22 cellular contexts compared by ENCODE assay signal in the genomic region with DNA sequence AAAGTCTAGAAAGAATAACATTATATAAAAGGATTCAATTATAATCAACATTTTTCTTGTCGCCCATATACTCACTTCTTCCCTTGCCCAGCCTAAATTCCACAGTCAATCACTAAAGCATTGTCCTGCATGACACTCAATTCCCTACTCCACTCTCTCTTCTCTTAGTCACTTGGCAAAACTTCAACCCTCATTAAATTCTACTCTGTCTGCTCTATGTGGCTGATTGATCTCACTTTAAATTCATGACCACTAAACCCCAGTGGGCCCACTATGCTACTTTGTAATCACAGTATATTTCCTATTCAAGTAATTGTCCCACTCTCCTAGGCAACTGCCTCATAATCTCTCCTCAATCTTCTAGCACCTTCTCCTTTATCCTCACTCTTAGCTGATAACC. TPM values are rescaled to one million over a fixed set of nuclear protein-coding genes. Genes with fewer than 3 reads are reported as not detected.
DNase-seq lines count a peak whose midpoint lies in the region; ATAC-seq and TF ChIP-seq lines count a peak whose summit lies in the region.
"Had no signal": no experiment of that assay in that cellular context is flagged by ENCODE, and none has a peak within 500 bp of the region (broad histone marks: within the 10 kb centered on the region; RNA-seq: fewer than 3 reads in every experiment).

No MANE protein-coding gene starts in this region.

- H3K4me3 ChIP-seq in HEK293 (ENCODE audit: low read depth, low read length) (no peak overlapping the region), fibroblast of the aortic adventitia (ENCODE audit: low read depth, low read length) (no peak overlapping the region)
- H3K4me3 ChIP-seq: GM23338, lower lobe of right lung, MG63, right atrium auricular region, thyroid gland had no signal

- POLR2A ChIA-PET in HEK293 (lab: Yijun Ruan, JAX) (no interaction called here), T-cell (lab: Charles Lee) (no interaction called here)

- no peak overlapping the region for H3K27ac Mint-ChIP-seq in T-cell
- H3K27ac Mint-ChIP-seq: activated CD4-positive, alpha-beta T cell treated with anti-CD3 and anti-CD28 coated beads, Interleukin-2, amount 10 ng/mL, durations not matched to agents 7 days and 5 days; GM23338; stimulated activated memory B cell treated with anti-CD40 and anti-IgM and Interleukin-4, amounts not matched to agents 10 μg/mL and 1 μg/mL and 100 μg/mL, for 72 hours had no signal

- TF ChIP-seq CTCF in HEK293 (tag by site-specific recombination; IDR thresholded peaks at IDR 0.05), result no peak
- no peak for TF ChIP-seq CTCF in fibroblast of the aortic adventitia (IDR thresholded peaks at IDR 0.05; ENCODE audit: insufficient read depth, low read length)

- CTCF ChIA-PET in HEK293 (lab: Yijun Ruan, JAX), result interaction anchor here (0.7 kb wide), 1 partner anchor 570 kb away, joined by 3 read pairs; no protein-coding TSS in a partner anchor
- CTCF ChIA-PET in T-cell (lab: Charles Lee), result no interaction called here

- H3K27ac ChIP-seq in HEK293 (ENCODE audit: extremely low read depth, low read depth, low read length), result no peak overlapping the region
- H3K27ac ChIP-seq: lower lobe of right lung, right atrium auricular region, thyroid gland had no signal

- H3K4me3 Mint-ChIP-seq in T-cell, result no peak overlapping the region
- H3K4me3 Mint-ChIP-seq: activated CD4-positive, alpha-beta T cell treated with anti-CD3 and anti-CD28 coated beads, Interleukin-2, amount 10 ng/mL, durations not matched to agents 7 days and 5 days; GM23338; stimulated activated memory B cell treated with anti-CD40 and anti-IgM and Interleukin-4, amounts not matched to agents 10 μg/mL and 1 μg/mL and 100 μg/mL, for 72 hours had no signal

- H3K9me3 ChIP-seq in HEK293 (ENCODE audit: control insufficient read depth, insufficient read depth, low read depth, low read length), result no peaks in the 10 kb centered on the region
- H3K9me3 ChIP-seq: lower lobe of right lung, MG63, right atrium auricular region, thyroid gland had no signal

- H3K27me3 Mint-ChIP-seq in T-cell, result peaks cover 0 to 2% of the 10 kb centered on the region in 2 donors
- H3K27me3 Mint-ChIP-seq: stimulated activated memory B cell treated with anti-CD40 and anti-IgM and Interleukin-4, amounts not matched to agents 10 μg/mL and 1 μg/mL and 100 μg/mL, for 72 hours had no signal

- H3K4me1 ChIP-seq in HEK293 (ENCODE audit: control insufficient read depth, insufficient read depth, low read length), result no peaks in the 10 kb centered on the region
- H3K4me1 ChIP-seq: right atrium auricular region, thyroid gland had no signal

- H3K36me3 ChIP-seq in HEK293 (ENCODE audit: control insufficient read depth in 2 of 2, insufficient read depth in 1 of 2, low read length in 2 of 2), result no peaks in the 10 kb centered on the region
- H3K36me3 ChIP-seq: lower lobe of right lung, MG63, right atrium auricular region, thyroid gland had no signal

- H3K9me3 Mint-ChIP-seq in T-cell, result peaks cover 11 to 26% (median 22%) of the 10 kb centered on the region in 3 donors
- H3K9me3 Mint-ChIP-seq: GM23338 had no signal

- ATAC-seq in T-cell (replicated peaks in 1 of 4) (no peak), GM18520 (IDR thresholded peaks at IDR 0.05; ENCODE audit: unreplicated experiment) (no peak)
- ATAC-seq: GM23338; stimulated activated memory B cell treated with anti-CD40 and anti-IgM and Interleukin-4, amounts not matched to agents 10 μg/mL and 1 μg/mL and 100 μg/mL, for 72 hours had no signal

- H3K36me3 Mint-ChIP-seq in T-cell, result peaks cover 37% of the 10 kb centered on the region

- peaks cover 0 to 2% (median 0%) of the 10 kb centered on the region in 3 donors for H3K4me1 Mint-ChIP-seq in T-cell
- H3K4me1 Mint-ChIP-seq: activated CD4-positive, alpha-beta T cell treated with anti-CD3 and anti-CD28 coated beads, Interleukin-2, amount 10 ng/mL, durations not matched to agents 7 days and 5 days; GM23338 had no signal

- DNase-seq in AG08395 (ENCODE audit: low spot score), result peak; percentile 35
- peak; percentile 50 for DNase-seq in RPMI7951 (ENCODE audit: low read depth)
- peak; percentile 20 for DNase-seq in fibroblast of the aortic adventitia (ENCODE audit: low read depth)
- DNase-seq in mesenteric fat pad (ENCODE audit: low spot score), result no peak
- DNase-seq in T-cell, result no peak
- DNase-seq in HK-2 (ENCODE audit: unreplicated experiment), result no peak
- DNase-seq: activated CD4-positive, alpha-beta T cell treated with anti-CD3 and anti-CD28 coated beads, Interleukin-2, amount 10 ng/mL, durations not matched to agents 7 days and 5 days; amniotic stem cell; cerebellar nuclear complex; effector CD4-positive, alpha-beta T cell; lower lobe of right lung; MG63; NCI-H187 treated with DMSO at 0.1 percent for 48 hours; SHP77; stimulated activated CD4-positive, alpha-beta T cell treated with anti-CD3 and anti-CD28 coated beads, Interleukin-15, amount 100 ng/mL, for 24 hours; T-helper 1 cell; thyroid gland had no signal

TF ChIP-seq in HEK293, 187 proteins besides CTCF, POLR2A, EP300 and RAD21 (continues in another document):
- TF ChIP-seq, protein P1, sequence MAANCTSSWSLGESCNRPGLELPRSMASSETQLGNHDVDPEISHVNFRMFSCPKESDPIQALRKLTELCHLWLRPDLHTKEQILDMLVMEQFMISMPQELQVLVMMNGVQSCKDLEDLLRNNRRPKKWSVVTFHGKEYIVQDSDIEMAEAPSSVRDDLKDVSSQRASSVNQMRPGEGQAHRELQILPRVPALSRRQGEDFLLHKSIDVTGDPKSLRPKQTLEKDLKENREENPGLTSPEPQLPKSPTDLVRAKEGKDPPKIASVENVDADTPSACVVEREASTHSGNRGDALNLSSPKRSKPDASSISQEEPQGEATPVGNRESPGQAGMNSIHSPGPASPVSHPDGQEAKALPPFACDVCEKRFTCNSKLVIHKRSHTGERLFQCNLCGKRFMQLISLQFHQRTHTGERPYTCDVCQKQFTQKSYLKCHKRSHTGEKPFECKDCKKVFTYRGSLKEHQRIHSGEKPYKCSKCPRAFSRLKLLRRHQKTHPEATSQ (tag by site-specific recombination; IDR thresholded peaks at IDR 0.05), result no peak
- TF ChIP-seq, protein P2, sequence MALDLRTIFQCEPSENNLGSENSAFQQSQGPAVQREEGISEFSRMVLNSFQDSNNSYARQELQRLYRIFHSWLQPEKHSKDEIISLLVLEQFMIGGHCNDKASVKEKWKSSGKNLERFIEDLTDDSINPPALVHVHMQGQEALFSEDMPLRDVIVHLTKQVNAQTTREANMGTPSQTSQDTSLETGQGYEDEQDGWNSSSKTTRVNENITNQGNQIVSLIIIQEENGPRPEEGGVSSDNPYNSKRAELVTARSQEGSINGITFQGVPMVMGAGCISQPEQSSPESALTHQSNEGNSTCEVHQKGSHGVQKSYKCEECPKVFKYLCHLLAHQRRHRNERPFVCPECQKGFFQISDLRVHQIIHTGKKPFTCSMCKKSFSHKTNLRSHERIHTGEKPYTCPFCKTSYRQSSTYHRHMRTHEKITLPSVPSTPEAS (tag by site-specific recombination; IDR thresholded peaks at IDR 0.05), result no peak
- TF ChIP-seq ZIC2 (tag by site-specific recombination; IDR thresholded peaks at IDR 0.05) (no peak), ZNF623 (tag by site-specific recombination; IDR thresholded peaks at IDR 0.05) (no peak), ZNF416 (tag by site-specific recombination; IDR thresholded peaks at IDR 0.05) (no peak), ZNF529 (tag by site-specific recombination; IDR thresholded peaks at IDR 0.05; ENCODE audit: insufficient replicate concordance) (no peak), RBAK (tag by site-specific recombination; IDR thresholded peaks at IDR 0.05) (no peak), FEZF1 (tag by site-specific recombination; IDR thresholded peaks at IDR 0.05) (peak; percentile 36), ZNF843 (tag by site-specific recombination; IDR thresholded peaks at IDR 0.05) (peak; percentile 73)
- TF ChIP-seq, protein P3, sequence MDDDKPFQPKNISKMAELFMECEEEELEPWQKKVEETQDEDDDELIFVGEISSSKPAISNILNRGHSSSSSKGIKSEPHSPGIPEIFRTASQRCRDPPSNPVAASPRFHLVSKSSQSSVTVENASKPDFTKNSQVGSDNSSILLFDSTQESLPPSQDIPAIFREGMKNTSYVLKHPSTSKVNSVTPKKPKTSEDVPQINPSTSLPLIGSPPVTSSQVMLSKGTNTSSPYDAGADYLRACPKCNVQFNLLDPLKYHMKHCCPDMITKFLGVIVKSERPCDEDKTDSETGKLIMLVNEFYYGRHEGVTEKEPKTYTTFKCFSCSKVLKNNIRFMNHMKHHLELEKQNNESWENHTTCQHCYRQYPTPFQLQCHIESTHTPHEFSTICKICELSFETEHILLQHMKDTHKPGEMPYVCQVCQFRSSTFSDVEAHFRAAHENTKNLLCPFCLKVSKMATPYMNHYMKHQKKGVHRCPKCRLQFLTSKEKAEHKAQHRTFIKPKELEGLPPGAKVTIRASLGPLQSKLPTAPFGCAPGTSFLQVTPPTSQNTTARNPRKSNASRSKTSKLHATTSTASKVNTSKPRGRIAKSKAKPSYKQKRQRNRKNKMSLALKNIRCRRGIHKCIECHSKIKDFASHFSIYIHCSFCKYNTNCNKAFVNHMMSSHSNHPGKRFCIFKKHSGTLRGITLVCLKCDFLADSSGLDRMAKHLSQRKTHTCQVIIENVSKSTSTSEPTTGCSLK (tag by site-specific recombination; IDR thresholded peaks at IDR 0.05), result no peak
- TF ChIP-seq, protein P4, sequence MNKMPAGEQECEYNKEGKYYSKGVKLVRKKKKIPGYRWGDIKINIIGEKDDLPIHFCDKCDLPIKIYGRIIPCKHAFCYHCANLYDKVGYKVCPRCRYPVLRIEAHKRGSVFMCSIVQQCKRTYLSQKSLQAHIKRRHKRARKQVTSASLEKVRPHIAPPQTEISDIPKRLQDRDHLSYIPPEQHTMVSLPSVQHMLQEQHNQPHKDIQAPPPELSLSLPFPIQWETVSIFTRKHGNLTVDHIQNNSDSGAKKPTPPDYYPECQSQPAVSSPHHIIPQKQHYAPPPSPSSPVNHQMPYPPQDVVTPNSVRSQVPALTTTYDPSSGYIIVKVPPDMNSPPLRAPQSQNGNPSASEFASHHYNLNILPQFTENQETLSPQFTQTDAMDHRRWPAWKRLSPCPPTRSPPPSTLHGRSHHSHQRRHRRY (tag by site-specific recombination; IDR thresholded peaks at IDR 0.05), result no peak

RNA-seq across cellular contexts. Expression of gene MTERF1, which starts 54.1 kb away (rescaled TPM):
- 12.8 and 15.9 TPM in 2 replicates for total RNA-seq in RPMI7951 (2014; rRNA removed; shearing (Covaris generic))
- total RNA-seq in fibroblast of the aortic adventitia (ENCODE audit: low replicate concordance) (10.9 and 15.8 TPM in 2 replicates), mesenteric fat pad (7.7 TPM), T-cell (10 to 100 TPM; 14.8 to 27.1 (median 21.9) TPM)

Comparison
In these comparisons a context has a peak if more than half of its experiments do, and no peak if none do; other contexts are left out.
1. DNase-seq: peak in AG08395 (single experiment), RPMI7951 (single experiment) and fibroblast of the aortic adventitia (single experiment); none in mesenteric fat pad (single experiment), T-cell (0 of 34) and HK-2 (single experiment).